Comparison of ENCODE assay signal across 1 cellular context in the genomic region with DNA sequence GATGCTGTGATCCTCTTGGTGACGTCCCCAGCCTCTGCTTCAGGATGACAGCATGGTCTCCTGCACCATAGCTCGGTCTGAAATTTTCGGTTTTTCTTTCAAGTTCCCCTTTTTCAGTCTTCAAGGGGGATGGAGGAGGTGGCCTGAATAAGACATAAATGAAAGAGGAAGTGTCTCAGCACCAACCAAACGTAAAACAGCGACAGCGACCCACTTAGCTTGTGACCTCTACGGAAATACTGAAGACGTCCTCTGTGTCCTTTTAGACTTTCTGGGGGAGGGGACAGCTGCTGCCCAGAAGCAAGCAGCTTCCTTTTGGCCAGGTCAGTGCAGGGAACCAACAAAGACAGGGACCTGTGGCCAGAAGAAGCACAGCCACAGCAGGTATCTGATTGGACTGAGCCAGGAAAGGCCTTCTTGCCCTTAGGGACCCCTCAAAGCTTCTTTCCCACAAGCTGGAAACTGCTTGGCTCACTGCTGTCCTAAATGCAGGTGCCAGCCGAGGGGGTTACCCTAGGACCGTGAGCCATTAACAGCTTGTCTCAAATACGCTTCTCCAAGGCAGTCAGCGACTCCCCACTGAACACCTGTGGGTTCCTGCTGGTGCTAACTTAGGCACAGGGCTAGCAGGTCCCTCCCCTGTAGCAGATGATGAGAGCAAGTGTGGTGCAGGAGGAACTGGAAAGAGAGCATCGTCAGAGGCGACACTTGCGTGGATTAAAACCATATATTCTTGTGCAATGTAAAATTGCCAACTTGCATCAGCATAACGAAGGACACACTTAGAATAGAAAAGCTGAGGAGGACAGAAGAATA.
TF ChIP-seq lines count a peak whose summit lies in the region.
"Not testable (repeated sequence)": the region's sequence is repeated elsewhere in the genome, so short reads cannot be mapped to it uniquely, and the experiment has no call there.

No MANE protein-coding gene starts in this region.

TF ChIP-seq in K562, 482 proteins besides CTCF, POLR2A, EP300 and RAD21 (continued from another document and continues in another):
- 0 out of 2 replicates have a peak, but pooled peaks have one; percentile 13 for TF ChIP-seq ZNF76 (CRISPR knock-in tag; IDR thresholded peaks at IDR 0.05; ENCODE audit: borderline replicate concordance)
- peak; percentile 99 for TF ChIP-seq ESRRA (IDR thresholded peaks at IDR 0.05; ENCODE audit: borderline replicate concordance, low read depth)
- TF ChIP-seq, protein P1, sequence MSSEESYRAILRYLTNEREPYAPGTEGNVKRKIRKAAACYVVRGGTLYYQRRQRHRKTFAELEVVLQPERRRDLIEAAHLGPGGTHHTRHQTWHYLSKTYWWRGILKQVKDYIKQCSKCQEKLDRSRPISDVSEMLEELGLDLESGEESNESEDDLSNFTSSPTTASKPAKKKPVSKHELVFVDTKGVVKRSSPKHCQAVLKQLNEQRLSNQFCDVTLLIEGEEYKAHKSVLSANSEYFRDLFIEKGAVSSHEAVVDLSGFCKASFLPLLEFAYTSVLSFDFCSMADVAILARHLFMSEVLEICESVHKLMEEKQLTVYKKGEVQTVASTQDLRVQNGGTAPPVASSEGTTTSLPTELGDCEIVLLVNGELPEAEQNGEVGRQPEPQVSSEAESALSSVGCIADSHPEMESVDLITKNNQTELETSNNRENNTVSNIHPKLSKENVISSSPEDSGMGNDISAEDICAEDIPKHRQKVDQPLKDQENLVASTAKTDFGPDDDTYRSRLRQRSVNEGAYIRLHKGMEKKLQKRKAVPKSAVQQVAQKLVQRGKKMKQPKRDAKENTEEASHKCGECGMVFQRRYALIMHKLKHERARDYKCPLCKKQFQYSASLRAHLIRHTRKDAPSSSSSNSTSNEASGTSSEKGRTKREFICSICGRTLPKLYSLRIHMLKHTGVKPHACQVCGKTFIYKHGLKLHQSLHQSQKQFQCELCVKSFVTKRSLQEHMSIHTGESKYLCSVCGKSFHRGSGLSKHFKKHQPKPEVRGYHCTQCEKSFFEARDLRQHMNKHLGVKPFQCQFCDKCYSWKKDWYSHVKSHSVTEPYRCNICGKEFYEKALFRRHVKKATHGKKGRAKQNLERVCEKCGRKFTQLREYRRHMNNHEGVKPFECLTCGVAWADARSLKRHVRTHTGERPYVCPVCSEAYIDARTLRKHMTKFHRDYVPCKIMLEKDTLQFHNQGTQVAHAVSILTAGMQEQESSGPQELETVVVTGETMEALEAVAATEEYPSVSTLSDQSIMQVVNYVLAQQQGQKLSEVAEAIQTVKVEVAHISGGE (CRISPR knock-in tag; IDR thresholded peaks at IDR 0.05), result peak in 1 of 3 experiments; percentile 52; a peak in 1 of 6 replicates
- TF ChIP-seq, protein P2, sequence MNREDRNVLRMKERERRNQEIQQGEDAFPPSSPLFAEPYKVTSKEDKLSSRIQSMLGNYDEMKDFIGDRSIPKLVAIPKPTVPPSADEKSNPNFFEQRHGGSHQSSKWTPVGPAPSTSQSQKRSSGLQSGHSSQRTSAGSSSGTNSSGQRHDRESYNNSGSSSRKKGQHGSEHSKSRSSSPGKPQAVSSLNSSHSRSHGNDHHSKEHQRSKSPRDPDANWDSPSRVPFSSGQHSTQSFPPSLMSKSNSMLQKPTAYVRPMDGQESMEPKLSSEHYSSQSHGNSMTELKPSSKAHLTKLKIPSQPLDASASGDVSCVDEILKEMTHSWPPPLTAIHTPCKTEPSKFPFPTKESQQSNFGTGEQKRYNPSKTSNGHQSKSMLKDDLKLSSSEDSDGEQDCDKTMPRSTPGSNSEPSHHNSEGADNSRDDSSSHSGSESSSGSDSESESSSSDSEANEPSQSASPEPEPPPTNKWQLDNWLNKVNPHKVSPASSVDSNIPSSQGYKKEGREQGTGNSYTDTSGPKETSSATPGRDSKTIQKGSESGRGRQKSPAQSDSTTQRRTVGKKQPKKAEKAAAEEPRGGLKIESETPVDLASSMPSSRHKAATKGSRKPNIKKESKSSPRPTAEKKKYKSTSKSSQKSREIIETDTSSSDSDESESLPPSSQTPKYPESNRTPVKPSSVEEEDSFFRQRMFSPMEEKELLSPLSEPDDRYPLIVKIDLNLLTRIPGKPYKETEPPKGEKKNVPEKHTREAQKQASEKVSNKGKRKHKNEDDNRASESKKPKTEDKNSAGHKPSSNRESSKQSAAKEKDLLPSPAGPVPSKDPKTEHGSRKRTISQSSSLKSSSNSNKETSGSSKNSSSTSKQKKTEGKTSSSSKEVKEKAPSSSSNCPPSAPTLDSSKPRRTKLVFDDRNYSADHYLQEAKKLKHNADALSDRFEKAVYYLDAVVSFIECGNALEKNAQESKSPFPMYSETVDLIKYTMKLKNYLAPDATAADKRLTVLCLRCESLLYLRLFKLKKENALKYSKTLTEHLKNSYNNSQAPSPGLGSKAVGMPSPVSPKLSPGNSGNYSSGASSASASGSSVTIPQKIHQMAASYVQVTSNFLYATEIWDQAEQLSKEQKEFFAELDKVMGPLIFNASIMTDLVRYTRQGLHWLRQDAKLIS (CRISPR knock-in tag; IDR thresholded peaks at IDR 0.05), result peak; percentile 63; the same call in 1 of the 2 replicates
- TF ChIP-seq VEZF1 (CRISPR knock-in tag; IDR thresholded peaks at IDR 0.05), result peak; percentile 14; the same call in 1 of the 2 replicates
- peak; percentile 99 for TF ChIP-seq SPI1 (IDR thresholded peaks at IDR 0.05; ENCODE audit: borderline replicate concordance, low read depth, low read length)
- peak; percentile 43; the same call in 1 of the 2 replicates for TF ChIP-seq SMAD4 (CRISPR knock-in tag; conservative IDR thresholded peaks at IDR 0.05)
- 0 out of 2 replicates have a peak, but pooled peaks have one; percentile 11 for TF ChIP-seq MAX (CRISPR knock-in tag; IDR thresholded peaks at IDR 0.05)
- TF ChIP-seq SRF (CRISPR knock-in tag; IDR thresholded peaks at IDR 0.05), result 0 out of 4 replicates have a peak, but pooled peaks of 1 of the 2 experiments have one; percentile 40
- peak; percentile 74 for TF ChIP-seq ZFX (CRISPR knock-in tag; IDR thresholded peaks at IDR 0.05)
- peak; percentile 65; the same call in 1 of the 2 replicates for TF ChIP-seq RNF2 (IDR thresholded peaks at IDR 0.05)
- TF ChIP-seq, protein P3, sequence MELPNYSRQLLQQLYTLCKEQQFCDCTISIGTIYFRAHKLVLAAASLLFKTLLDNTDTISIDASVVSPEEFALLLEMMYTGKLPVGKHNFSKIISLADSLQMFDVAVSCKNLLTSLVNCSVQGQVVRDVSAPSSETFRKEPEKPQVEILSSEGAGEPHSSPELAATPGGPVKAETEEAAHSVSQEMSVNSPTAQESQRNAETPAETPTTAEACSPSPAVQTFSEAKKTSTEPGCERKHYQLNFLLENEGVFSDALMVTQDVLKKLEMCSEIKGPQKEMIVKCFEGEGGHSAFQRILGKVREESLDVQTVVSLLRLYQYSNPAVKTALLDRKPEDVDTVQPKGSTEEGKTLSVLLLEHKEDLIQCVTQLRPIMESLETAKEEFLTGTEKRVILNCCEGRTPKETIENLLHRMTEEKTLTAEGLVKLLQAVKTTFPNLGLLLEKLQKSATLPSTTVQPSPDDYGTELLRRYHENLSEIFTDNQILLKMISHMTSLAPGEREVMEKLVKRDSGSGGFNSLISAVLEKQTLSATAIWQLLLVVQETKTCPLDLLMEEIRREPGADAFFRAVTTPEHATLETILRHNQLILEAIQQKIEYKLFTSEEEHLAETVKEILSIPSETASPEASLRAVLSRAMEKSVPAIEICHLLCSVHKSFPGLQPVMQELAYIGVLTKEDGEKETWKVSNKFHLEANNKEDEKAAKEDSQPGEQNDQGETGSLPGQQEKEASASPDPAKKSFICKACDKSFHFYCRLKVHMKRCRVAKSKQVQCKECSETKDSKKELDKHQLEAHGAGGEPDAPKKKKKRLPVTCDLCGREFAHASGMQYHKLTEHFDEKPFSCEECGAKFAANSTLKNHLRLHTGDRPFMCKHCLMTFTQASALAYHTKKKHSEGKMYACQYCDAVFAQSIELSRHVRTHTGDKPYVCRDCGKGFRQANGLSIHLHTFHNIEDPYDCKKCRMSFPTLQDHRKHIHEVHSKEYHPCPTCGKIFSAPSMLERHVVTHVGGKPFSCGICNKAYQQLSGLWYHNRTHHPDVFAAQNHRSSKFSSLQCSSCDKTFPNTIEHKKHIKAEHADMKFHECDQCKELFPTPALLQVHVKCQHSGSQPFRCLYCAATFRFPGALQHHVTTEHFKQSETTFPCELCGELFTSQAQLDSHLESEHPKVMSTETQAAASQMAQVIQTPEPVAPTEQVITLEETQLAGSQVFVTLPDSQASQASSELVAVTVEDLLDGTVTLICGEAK (IDR thresholded peaks at IDR 0.05), result peak; percentile 7; the same call in 1 of the 2 replicates
- TF ChIP-seq, protein P3 (CRISPR knock-in tag; IDR thresholded peaks at IDR 0.05), result not testable (repeated sequence)
- TF ChIP-seq KDM5B (IDR thresholded peaks at IDR 0.05; ENCODE audit: insufficient replicate concordance, low read depth, low read length), result peak; percentile 62
- TF ChIP-seq LEF1 (IDR thresholded peaks at IDR 0.05), result peak; percentile 44; the same call in 1 of the 2 replicates
- TF ChIP-seq, protein P4, sequence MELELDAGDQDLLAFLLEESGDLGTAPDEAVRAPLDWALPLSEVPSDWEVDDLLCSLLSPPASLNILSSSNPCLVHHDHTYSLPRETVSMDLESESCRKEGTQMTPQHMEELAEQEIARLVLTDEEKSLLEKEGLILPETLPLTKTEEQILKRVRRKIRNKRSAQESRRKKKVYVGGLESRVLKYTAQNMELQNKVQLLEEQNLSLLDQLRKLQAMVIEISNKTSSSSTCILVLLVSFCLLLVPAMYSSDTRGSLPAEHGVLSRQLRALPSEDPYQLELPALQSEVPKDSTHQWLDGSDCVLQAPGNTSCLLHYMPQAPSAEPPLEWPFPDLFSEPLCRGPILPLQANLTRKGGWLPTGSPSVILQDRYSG (tag; conservative IDR thresholded peaks at IDR 0.05; ENCODE audit: low read depth), result 0 out of 2 replicates have a peak, but pooled peaks have one; percentile 51
- not testable (repeated sequence) for TF ChIP-seq NR2C2 (CRISPR knock-in tag; IDR thresholded peaks at IDR 0.05); NR2C1 (IDR thresholded peaks at IDR 0.05); ID3 (CRISPR knock-in tag; IDR thresholded peaks at IDR 0.05); MYC (CRISPR knock-in tag; IDR thresholded peaks at IDR 0.05; ENCODE audit: borderline replicate concordance, low read depth); ATF1 (CRISPR knock-in tag; IDR thresholded peaks at IDR 0.05)
- TF ChIP-seq NR2C2 (tag; IDR thresholded peaks at IDR 0.05), result peak; percentile 68
- peak; percentile 55; the same call in 1 of the 2 replicates for TF ChIP-seq NR2C1 (tag; IDR thresholded peaks at IDR 0.05)
- peak; percentile 74; the same call in 1 of the 2 replicates for TF ChIP-seq GTF2E2 (tag; IDR thresholded peaks at IDR 0.05)
- TF ChIP-seq, protein P5, sequence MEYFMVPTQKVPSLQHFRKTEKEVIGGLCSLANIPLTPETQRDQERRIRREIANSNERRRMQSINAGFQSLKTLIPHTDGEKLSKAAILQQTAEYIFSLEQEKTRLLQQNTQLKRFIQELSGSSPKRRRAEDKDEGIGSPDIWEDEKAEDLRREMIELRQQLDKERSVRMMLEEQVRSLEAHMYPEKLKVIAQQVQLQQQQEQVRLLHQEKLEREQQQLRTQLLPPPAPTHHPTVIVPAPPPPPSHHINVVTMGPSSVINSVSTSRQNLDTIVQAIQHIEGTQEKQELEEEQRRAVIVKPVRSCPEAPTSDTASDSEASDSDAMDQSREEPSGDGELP (CRISPR knock-in tag; IDR thresholded peaks at IDR 0.05; ENCODE audit: borderline replicate concordance), result peak; percentile 15; the same call in 1 of the 2 replicates
- 0 out of 2 replicates have a peak, but pooled peaks have one; percentile 28 for TF ChIP-seq ID3 (tag; IDR thresholded peaks at IDR 0.05)
- 0 out of 2 replicates have a peak, but pooled peaks have one; percentile 19 for TF ChIP-seq MYC (IDR thresholded peaks at IDR 0.05; ENCODE audit: low read depth, low read length)
- TF ChIP-seq ATF1 (tag; IDR thresholded peaks at IDR 0.05), result peak; percentile 55
- TF ChIP-seq BACH1 (tag; IDR thresholded peaks at IDR 0.05), result peak; percentile 1; the same call in 1 of the 2 replicates
- 0 out of 2 replicates have a peak, but pooled peaks have one; percentile 24 for TF ChIP-seq JUND (IDR thresholded peaks at IDR 0.05; ENCODE audit: borderline replicate concordance, low read depth, low read length)
- peak; percentile 26; the same call in 1 of the 3 replicates for TF ChIP-seq JUND (tag; IDR thresholded peaks at IDR 0.05; ENCODE audit: borderline replicate concordance, low read depth, low read length)
- peak; percentile 6; the same call in 1 of the 2 replicates for TF ChIP-seq ARID1B (IDR thresholded peaks at IDR 0.05)
